Comparison of ENCODE assay signal across 11 cellular contexts in genomic region chr3:59374812-59375211, GRCh38.
DNase-seq lines count a peak whose midpoint lies in the region; ATAC-seq and TF ChIP-seq lines count a peak whose summit lies in the region.
"Had no signal": no experiment of that assay in that cellular context is flagged by ENCODE, and none has a peak within 500 bp of the region (broad histone marks: within the 10 kb centered on the region; RNA-seq: fewer than 3 reads in every experiment).

No MANE protein-coding gene starts in this region.

- no peaks in the 10 kb centered on the region for H3K27me3 ChIP-seq in GM06990 (replicated peaks; ENCODE audit: control insufficient read depth, insufficient read depth, low read length)
- H3K27me3 ChIP-seq: tibial artery had no signal

- H3K27ac Mint-ChIP-seq in T-helper 17 cell = no peak overlapping the region
- H3K27ac Mint-ChIP-seq: CD4-positive, alpha-beta memory T cell had no signal

- H3K4me3 ChIP-seq in GM06990 (replicated peaks; ENCODE audit: low read depth, low read length) = no peak overlapping the region
- H3K4me3 ChIP-seq: tibial artery had no signal

- H3K4me1 Mint-ChIP-seq in T-helper 17 cell = no peaks in the 10 kb centered on the region

- ATAC-seq in GM19372 (IDR thresholded peaks at IDR 0.05; ENCODE audit: low read depth, unreplicated experiment) (peak; percentile 100), HG02981 (IDR thresholded peaks at IDR 0.05; ENCODE audit: unreplicated experiment) (peak; percentile 100), T-helper 17 cell (peak; percentile 55), omental fat pad (ENCODE audit: low FRiP score) (no peak)

- H3K27me3 Mint-ChIP-seq in T-helper 17 cell = no peaks in the 10 kb centered on the region
- H3K27me3 Mint-ChIP-seq: CD4-positive, alpha-beta memory T cell had no signal

- H3K36me3 Mint-ChIP-seq in T-helper 17 cell (ENCODE audit: low read depth) = no peaks in the 10 kb centered on the region
- H3K36me3 Mint-ChIP-seq: CD4-positive, alpha-beta memory T cell had no signal

- H3K9me3 ChIP-seq in T-helper 17 cell (ENCODE audit: control insufficient read depth, low read length, poor library complexity, severe bottlenecking) = no peaks in the 10 kb centered on the region
- H3K9me3 ChIP-seq: tibial artery had no signal

- TF ChIP-seq CTCF in GM06990 (IDR thresholded peaks at IDR 0.05; ENCODE audit: insufficient read depth, low read length, poor library complexity, severe bottlenecking) (peak; percentile 7), omental fat pad (IDR thresholded peaks at IDR 0.05) (no peak)

- H3K4me3 Mint-ChIP-seq in T-helper 17 cell = no peak overlapping the region
- H3K4me3 Mint-ChIP-seq: CD4-positive, alpha-beta memory T cell had no signal

- no peaks in the 10 kb centered on the region for H3K36me3 ChIP-seq in GM06990 (ENCODE audit: control insufficient read depth, insufficient read depth, low read length)
- H3K36me3 ChIP-seq: tibial artery had no signal

- peak; percentile 81 for DNase-seq in GM06990 (ENCODE audit: extremely low read depth, insufficient read length)
- DNase-seq in T-helper 17 cell = no peak
- no peak for DNase-seq in omental fat pad (ENCODE audit: low spot score)
- DNase-seq in NCI-H82 (lab: John Stamatoyannopoulos, UW) = no peak
- no peak for DNase-seq in NCI-H1694 (lab: John Stamatoyannopoulos, UW)
- DNase-seq in NCI-H2227 (lab: John Stamatoyannopoulos, UW; ENCODE audit: unreplicated experiment) = no peak
- DNase-seq: kidney glomerular epithelial cell, tibial artery had no signal
